19 cellular contexts compared by ENCODE assay signal in the genomic region with DNA sequence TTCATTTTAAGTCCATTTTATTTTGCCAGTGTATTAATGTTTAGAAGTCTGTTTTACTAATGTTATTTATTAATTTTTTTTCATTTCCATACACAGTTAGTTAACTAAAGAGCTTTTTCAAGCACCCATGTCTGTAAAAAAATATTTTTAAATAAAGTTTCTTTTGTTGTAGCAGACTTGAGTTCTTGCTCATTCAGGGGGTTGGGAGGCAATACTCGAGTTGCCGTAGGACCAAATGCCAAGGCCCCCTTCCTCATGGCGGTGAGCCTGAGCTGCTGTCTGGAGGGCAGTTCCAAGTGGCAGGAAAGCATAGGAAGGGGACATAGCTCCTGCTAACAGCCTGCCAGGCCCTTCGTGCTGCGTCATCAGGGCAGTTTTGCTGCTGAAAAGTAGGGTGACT. TPM values are rescaled to one million over a fixed set of nuclear protein-coding genes. Genes with fewer than 3 reads are reported as not detected.
A peak's percentile ranks its signal among the peaks of the same experiment; 100 is the strongest.
DNase-seq lines count a peak whose midpoint lies in the region; ATAC-seq and TF ChIP-seq lines count a peak whose summit lies in the region.
"Had no signal": no experiment of that assay in that cellular context is flagged by ENCODE, and none has a peak within 500 bp of the region (broad histone marks: within the 10 kb centered on the region; RNA-seq: fewer than 3 reads in every experiment).

No MANE protein-coding gene starts in this region.

- 89 to 92% methylated on average over 5 of the region's 5 CpGs for WGBS in sigmoid colon, 2 donors

- peaks cover 32% of the 10 kb centered on the region for H3K4me1 ChIP-seq in adipocyte (ENCODE audit: control insufficient read depth, insufficient read depth, low read length)
- peaks cover 0 to 28% (median 12%) of the 10 kb centered on the region in 4 donors for H3K4me1 ChIP-seq in sigmoid colon
- H3K4me1 ChIP-seq in vagina, result peaks cover 5% of the 10 kb centered on the region
- H3K4me1 ChIP-seq: BE2C had no signal

- TF ChIP-seq POLR2A in sigmoid colon (IDR thresholded peaks at IDR 0.05) (no peak), vagina (IDR thresholded peaks at IDR 0.05) (no peak)

- no peaks in the 10 kb centered on the region for H3K27me3 ChIP-seq in adipocyte (replicated peaks; ENCODE audit: control insufficient read depth, insufficient read depth, low read length)
- H3K27me3 ChIP-seq in sigmoid colon, result no peaks in the 10 kb centered on the region
- H3K27me3 ChIP-seq in vagina, result no peaks in the 10 kb centered on the region
- H3K27me3 ChIP-seq: BE2C had no signal

- H3K4me3 ChIP-seq in adipocyte (ENCODE audit: low read length), result no peak overlapping the region
- no peak overlapping the region for H3K4me3 ChIP-seq in sigmoid colon
- no peak overlapping the region for H3K4me3 ChIP-seq in vagina
- H3K4me3 ChIP-seq: GM23248 had no signal

- no peak for ATAC-seq in HG02588 (IDR thresholded peaks at IDR 0.05; ENCODE audit: unreplicated experiment)
- ATAC-seq: Right ventricle myocardium inferior had no signal

- H3K36me3 ChIP-seq in adipocyte (ENCODE audit: control insufficient read depth, insufficient read depth, low read length, severe bottlenecking) (peaks cover 57% of the 10 kb centered on the region), sigmoid colon (peaks cover 36 to 71% (median 49%) of the 10 kb centered on the region in 4 donors), vagina (peaks cover 0 to 14% of the 10 kb centered on the region in 2 donors)

- H3K27ac ChIP-seq in sigmoid colon (peak overlapping the region; percentile 50 to 99 (median 78)), vagina (peak overlapping the region; percentile 36)
- H3K27ac ChIP-seq: GM23248 had no signal

- TF ChIP-seq EP300 in sigmoid colon (IDR thresholded peaks at IDR 0.05), result no peak

- DNase-seq in adipocyte (ENCODE audit: low read depth), result no peak
- DNase-seq in dermis blood vessel endothelial cell, result peak; percentile 16
- DNase-seq in sigmoid colon, result no peak
- DNase-seq in vagina (ENCODE audit: extremely low spot score in 2 of 2), result no peak
- DNase-seq in DMS79 treated with DMSO at 0.1 percent for 48 hours (lab: John Stamatoyannopoulos, UW), result no peak
- no peak for DNase-seq in effector CD8-positive, alpha-beta T cell (lab: John Stamatoyannopoulos, UW)
- DNase-seq: BE2C, DMS 273 treated with DMSO at 0.1 percent for 48 hours, EL, GM23248, MV-4-11, NCI-H1436, NCI-H2029 treated with DMSO at 0.1 percent for 48 hours, NCI-H510A had no signal

- TF ChIP-seq CTCF in sigmoid colon (IDR thresholded peaks at IDR 0.05) (no peak), vagina (IDR thresholded peaks at IDR 0.05) (no peak)

- H3K9ac ChIP-seq in adipocyte (ENCODE audit: low read length), result peak overlapping the region; percentile 86
- H3K9ac ChIP-seq: GM23248 had no signal

- H3K9me3 ChIP-seq in adipocyte (ENCODE audit: control insufficient read depth, low read length) (no peaks in the 10 kb centered on the region), sigmoid colon (no peaks in the 10 kb centered on the region), vagina (no peaks in the 10 kb centered on the region)
- H3K9me3 ChIP-seq: BE2C had no signal

- intact Hi-C loops in sigmoid colon (cut with DNase I) (no loop called here), vagina (cut with DNase I) (no loop called here)

RNA-seq across cellular contexts. Expression of a gene that starts 9.0 kb away (rescaled TPM):
- 1,172 and 1,718 TPM in 2 replicates for total RNA-seq in dermis blood vessel endothelial cell
- 1,000 to 10,000 TPM in 1 of 4 donors, 100 to 1,000 TPM in 3; 628 to 1,033 (median 813) TPM for total RNA-seq in sigmoid colon
- polyA plus RNA-seq in sigmoid colon, result 10 to 100 TPM in 1 of 3 donors, 1 to 10 TPM in 2; 2.1 to 51.5 (median 4.8) TPM
- total RNA-seq in vagina, result 295 TPM

RNA-seq across cellular contexts. Expression of a gene that starts 26.4 kb away (rescaled TPM):
- total RNA-seq in dermis blood vessel endothelial cell (3.2 and 16.8 TPM in 2 replicates), sigmoid colon (10 to 100 TPM in 3 of 4 donors, 1 to 10 TPM in 1; 9.8 to 18.3 (median 11.8) TPM), vagina (19.6 TPM)
- 10 to 100 TPM in 1 of 3 donors, 1 to 10 TPM in 2; 6.2 to 26.1 (median 7.2) TPM for polyA plus RNA-seq in sigmoid colon

RNA-seq across cellular contexts. Expression of a gene that starts 32.7 kb away (rescaled TPM):
- 60.2 and 127 TPM in 2 replicates for total RNA-seq in dermis blood vessel endothelial cell
- total RNA-seq in sigmoid colon, result 10 to 100 TPM; 23.2 to 35.2 (median 32.4) TPM
- 10 to 100 TPM in 1 of 3 donors, 1 to 10 TPM in 2; 4.9 to 12.5 (median 5.4) TPM for polyA plus RNA-seq in sigmoid colon
- total RNA-seq in vagina, result 32.2 TPM
- polyA plus RNA-seq: IgD-negative memory B cell had no signal

RNA-seq across cellular contexts. Expression of a gene that starts 38.5 kb away (rescaled TPM):
- total RNA-seq in dermis blood vessel endothelial cell (not detected in 2 replicates), sigmoid colon (under 1 TPM in 1 of 4 donors, not detected in 3; 0.14 TPM), vagina (not detected)
- not detected for polyA plus RNA-seq in sigmoid colon
- total RNA-seq: GM23248, HT1080, Right ventricle myocardium inferior had no signal
- polyA plus RNA-seq: AG04450, GM23248, IgD-negative memory B cell had no signal
